Comparison of ENCODE assay signal across 10 cellular contexts in genomic region chr11:45158210-45158644, GRCh38. TPM values are rescaled to one million over a fixed set of nuclear protein-coding genes. Genes with fewer than 3 reads are reported as not detected.
DNase-seq lines count a peak whose midpoint lies in the region; ATAC-seq, FAIRE-seq and TF ChIP-seq lines count a peak whose summit lies in the region.
"Had no signal": no experiment of that assay in that cellular context is flagged by ENCODE, and none has a peak within 500 bp of the region (broad histone marks: within the 10 kb centered on the region; RNA-seq: fewer than 3 reads in every experiment).

No MANE protein-coding gene starts in this region.

- H3K4me3 ChIP-seq in BLaER1, result no peak overlapping the region
- no peak overlapping the region for H3K4me3 ChIP-seq in K562
- H3K4me3 ChIP-seq in hepatocyte, result no peak overlapping the region
- H3K4me3 ChIP-seq in rectal smooth muscle tissue (ENCODE audit: low read length), result no peak overlapping the region

- peak; percentile 39 for ATAC-seq in K562

- POLR2A ChIA-PET in K562 (lab: Yijun Ruan, JAX), result no interaction called here

- peaks cover 40% of the 10 kb centered on the region; the same call in 1 of the 2 replicates for H4K20me1 ChIP-seq in BLaER1
- no peaks in the 10 kb centered on the region for H4K20me1 ChIP-seq in K562 (replicated peaks; ENCODE audit: control insufficient read depth, insufficient read depth, low read length)
- H4K20me1 ChIP-seq in hepatocyte (ENCODE audit: insufficient read depth, poor library complexity, severe bottlenecking), result peaks cover 4% of the 10 kb centered on the region

- TF ChIP-seq CTCF in K562 (IDR thresholded peaks at IDR 0.05 in 2 of 3, conservative IDR thresholded peaks at IDR 0.05 in 1 of 3; ENCODE audit: insufficient read depth in 2 of 3, low read depth in 1 of 3, low read length in 3 of 3), result no peak
- no peak for TF ChIP-seq CTCF in hepatocyte (IDR thresholded peaks at IDR 0.05; ENCODE audit: poor library complexity)

- no peaks in the 10 kb centered on the region for H3K9me3 ChIP-seq in BLaER1
- no peaks in the 10 kb centered on the region for H3K9me3 ChIP-seq in K562 (replicated peaks; ENCODE audit: control insufficient read depth, insufficient read depth, low read depth, low read length)
- no peaks in the 10 kb centered on the region for H3K9me3 ChIP-seq in hepatocyte (ENCODE audit: low read depth)

- in situ Hi-C loops in K562 (cut with MboI), result no loop called here

- H3K27me3 ChIP-seq in BLaER1 (no peaks in the 10 kb centered on the region), K562 (ENCODE audit: control insufficient read depth in 2 of 2, insufficient read depth in 2 of 2, low read length in 2 of 2) (peaks cover 5 to 67% of the 10 kb centered on the region in 2 experiments; a peak in 3 of 5 replicates), hepatocyte (no peaks in the 10 kb centered on the region), rectal smooth muscle tissue (ENCODE audit: control insufficient read depth, insufficient read depth, low read length) (no peaks in the 10 kb centered on the region)

- no peak for TF ChIP-seq EP300 in K562 (IDR thresholded peaks at IDR 0.05; ENCODE audit: low read length)

- H3K4me1 ChIP-seq in BLaER1 (peaks cover 96% of the 10 kb centered on the region), K562 (replicated peaks in 1 of 2; ENCODE audit: control insufficient read depth in 2 of 2, insufficient read depth in 2 of 2, low read length in 2 of 2) (peaks cover 0 to 10% of the 10 kb centered on the region in 2 experiments; a peak in 2 of 5 replicates), hepatocyte (ENCODE audit: insufficient read depth) (peaks cover 54% of the 10 kb centered on the region), rectal smooth muscle tissue (ENCODE audit: control insufficient read depth, insufficient read depth, low read length) (peaks cover 31% of the 10 kb centered on the region)

- TF ChIP-seq RAD21 in K562 (CRISPR knock-in tag; conservative IDR thresholded peaks at IDR 0.05 in 1 of 2, IDR thresholded peaks at IDR 0.05 in 1 of 2), result no peak

- no TSS peak for BruUV-seq in K562 (replicated peaks; lab: Mats Ljungman, UMichigan)

- H3K79me2 ChIP-seq in K562 (ENCODE audit: control insufficient read depth, insufficient read depth, low read length) (no peaks in the 10 kb centered on the region), hepatocyte (peaks cover 96% of the 10 kb centered on the region)

- no peak for FAIRE-seq in K562 (lab: Jason Lieb, UNC)

- no peak for TF ChIP-seq POLR2A in K562 (conservative IDR thresholded peaks at IDR 0.05)

- DNase-seq in K562 (ENCODE audit: extremely low read depth in 1 of 4, low spot score in 3 of 4), result peak in 1 of 4 experiments; percentile 18
- peak; percentile 88 for DNase-seq in hepatocyte (ENCODE audit: low spot score)
- no peak for DNase-seq in DMS79 treated with DMSO at 0.1 percent for 48 hours (lab: John Stamatoyannopoulos, UW)
- DNase-seq in activated effector memory CD4-positive, alpha-beta T cell treated with anti-CD3 and anti-CD28 coated beads, Interleukin-2, amount 50 U/mL, for 16 hours, result no peak
- no peak for DNase-seq in NCI-H146 treated with DMSO at 0.1 percent for 48 hours (lab: John Stamatoyannopoulos, UW; ENCODE audit: unreplicated experiment)
- DNase-seq in SKM-1 (lab: John Stamatoyannopoulos, UW; ENCODE audit: unreplicated experiment), result no peak
- DNase-seq: NCI-H1436 had no signal

- H3K27ac ChIP-seq in BLaER1 (peak overlapping the region; percentile 84), K562 (ENCODE audit: extremely low read depth, low read depth, low read length) (no peak overlapping the region), hepatocyte (peak overlapping the region; percentile 92), rectal smooth muscle tissue (ENCODE audit: low read depth, low read length) (peak overlapping the region; percentile 83)
- H3K27ac ChIP-seq: HL-60 had no signal

- intact Hi-C loops in K562 (cut with micrococcal nuclease), result no loop called here

- H3K9me2 ChIP-seq in hepatocyte (replicated peaks; ENCODE audit: insufficient read depth), result no peaks in the 10 kb centered on the region

- CTCF ChIA-PET in K562 (lab: Yijun Ruan, JAX; ENCODE audit: low intra/inter-chr PET ratio), result no interaction called here

- no peaks in the 10 kb centered on the region; the same call in 1 of the 2 replicates for H3K36me3 ChIP-seq in BLaER1
- H3K36me3 ChIP-seq in K562 (ENCODE audit: control insufficient read depth, insufficient read depth, low read length), result no peaks in the 10 kb centered on the region
- no peaks in the 10 kb centered on the region for H3K36me3 ChIP-seq in hepatocyte (replicated peaks; ENCODE audit: insufficient read depth, low read depth)
- no peaks in the 10 kb centered on the region for H3K36me3 ChIP-seq in rectal smooth muscle tissue (ENCODE audit: control insufficient read depth, insufficient read depth, low read length)

- H2AFZ ChIP-seq in K562 (ENCODE audit: low read depth, low read length) (no peak overlapping the region), hepatocyte (peak overlapping the region; percentile 0)

- 8% methylated on average over 3 of the region's 5 CpGs for WGBS in K562 (ENCODE audit: insufficient coverage, low coverage, missing lambda C conversion rate)
- 11% methylated on average over 5 of the region's 5 CpGs for WGBS in hepatocyte (ENCODE audit: low lambda C conversion rate, missing lambda C conversion rate)

- peak overlapping the region; percentile 78 for H3K4me2 ChIP-seq in BLaER1
- H3K4me2 ChIP-seq in K562 (ENCODE audit: insufficient read depth, low read length), result no peak overlapping the region
- H3K4me2 ChIP-seq in hepatocyte, result peak overlapping the region; percentile 68

- H3K9ac ChIP-seq in BLaER1, result peak overlapping the region; percentile 69
- H3K9ac ChIP-seq in K562 (ENCODE audit: insufficient read depth in 1 of 2, low read depth in 2 of 2, low read length in 2 of 2), result peak overlapping the region in 1 of 2 experiments; percentile 20; a peak in 1 of 4 replicates
- H3K9ac ChIP-seq in rectal smooth muscle tissue (ENCODE audit: low read length), result no peak overlapping the region

- no peaks in the 10 kb centered on the region for H3K9me1 ChIP-seq in K562 (ENCODE audit: control insufficient read depth, insufficient read depth, low read length)

TF ChIP-seq in K562, 482 proteins besides CTCF, POLR2A, EP300 and RAD21:
- TF ChIP-seq GABPA (tag; conservative IDR thresholded peaks at IDR 0.05; ENCODE audit: low read depth), result no peak
- TF ChIP-seq ERF (CRISPR knock-in tag; IDR thresholded peaks at IDR 0.05), result no peak
- no peak for TF ChIP-seq ZNF76 (CRISPR knock-in tag; IDR thresholded peaks at IDR 0.05; ENCODE audit: borderline replicate concordance)
TF ChIP-seq in K562: peak in this region for 0.

RNA-seq across cellular contexts. Expression of gene PRDM11, which starts 11.8 kb away (rescaled TPM):
- 0.37 and 0.69 TPM in 2 replicates for total RNA-seq in K562 (2011; cell fraction: chromatin; rRNA removed; ENCODE audit: low replicate concordance)
- total RNA-seq in K562 (2011; cell fraction: nucleolus; rRNA removed), result 0.39 and 0.67 TPM in 2 replicates
- total RNA-seq in K562 (2011; cell fraction: nucleoplasm; rRNA removed), result 0.88 and 1.1 TPM in 2 replicates
- total RNA-seq in K562 (2014; rRNA removed) (0.14 and 0.41 TPM in 2 replicates), K562 (2014; rRNA removed; fragmentation: Illumina TruSeq; extraction: Trizol) (0.13 and 0.22 TPM in 2 replicates), K562 (2015; rRNA removed; fragmentation: Illumina TruSeq; extraction: Trizol) (0.36 and 0.53 TPM in 2 replicates), K562 (2021) (0.78 and 1.1 TPM in 2 replicates), hepatocyte (15.0 and 25.0 TPM in 2 replicates)
- polyA plus RNA-seq in K562 (2011; rRNA removed) (0.29 and 0.50 TPM in 2 replicates), K562 (2014; fragmentation: Illumina TruSeq; extraction: Trizol) (0.57 and 0.74 TPM in 2 replicates), K562 (2014; fragmentation: Nextera tagmentation; extraction: Ambion mirVana) (under 1 TPM; 0.01 to 0.03 TPM), K562 (2014; rRNA removed) (0.23 and 0.38 TPM in 2 replicates), hepatocyte (8.8 and 11.2 TPM in 2 replicates)
- polyA plus RNA-seq in K562 (2011; cell fraction: cytosol; rRNA removed), result 0.32 and 0.70 TPM in 2 replicates
- polyA plus RNA-seq in K562 (2011; cell fraction: nucleus; rRNA removed), result 0.93 and 1.3 TPM in 2 replicates
- 0.55 and 0.82 TPM in 2 replicates for polyA plus RNA-seq in K562 (2012)
- polyA minus RNA-seq in K562 (2011; rRNA and poly(A)+ RNA removed), result 0.39 and 0.81 TPM in 2 replicates
- 0.48 and 1.5 TPM in 2 replicates for polyA minus RNA-seq in K562 (2011; cell fraction: cytosol; rRNA and poly(A)+ RNA removed)
- 0.40 and 1.00 TPM in 2 replicates for polyA minus RNA-seq in K562 (2011; cell fraction: nucleus; rRNA and poly(A)+ RNA removed)
